ENCODE assay signal across 1 cellular context in genomic region chr21:39183272-39184049, GRCh38.
TF ChIP-seq lines count a peak whose summit lies in the region.

A gene with protein sequence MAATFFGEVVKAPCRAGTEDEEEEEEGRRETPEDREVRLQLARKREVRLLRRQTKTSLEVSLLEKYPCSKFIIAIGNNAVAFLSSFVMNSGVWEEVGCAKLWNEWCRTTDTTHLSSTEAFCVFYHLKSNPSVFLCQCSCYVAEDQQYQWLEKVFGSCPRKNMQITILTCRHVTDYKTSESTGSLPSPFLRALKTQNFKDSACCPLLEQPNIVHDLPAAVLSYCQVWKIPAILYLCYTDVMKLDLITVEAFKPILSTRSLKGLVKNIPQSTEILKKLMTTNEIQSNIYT (minus strand): TSS chr21:39183451. CDS start chr21:39183385, 66 bp downstream.

TF ChIP-seq in HepG2, 621 proteins besides CTCF, POLR2A, EP300 and RAD21 (continued from another document and continues in another):
- TF ChIP-seq ZNF414 (CRISPR knock-in tag; IDR thresholded peaks at IDR 0.05) (peak; percentile 50; the same call in 1 of the 2 replicates), IRF2 (CRISPR knock-in tag; IDR thresholded peaks at IDR 0.05) (0 out of 2 replicates have a peak, but pooled peaks have one; percentile 10), RFX3 (CRISPR knock-in tag; IDR thresholded peaks at IDR 0.05) (no peak), LCORL (IDR thresholded peaks at IDR 0.05) (no peak), LCORL (CRISPR knock-in tag; IDR thresholded peaks at IDR 0.05) (peak; percentile 77), ZNF101 (CRISPR knock-in tag; IDR thresholded peaks at IDR 0.05; ENCODE audit: borderline replicate concordance, low read depth) (no peak), BRCA1 (CRISPR knock-in tag; IDR thresholded peaks at IDR 0.05) (peak; percentile 66), ZNF704 (CRISPR knock-in tag; IDR thresholded peaks at IDR 0.05; ENCODE audit: borderline replicate concordance) (peak; percentile 38; the same call in 1 of the 2 replicates), SMARCE1 (IDR thresholded peaks at IDR 0.05; ENCODE audit: borderline replicate concordance) (no peak), HNRNPUL1 (IDR thresholded peaks at IDR 0.05; ENCODE audit: low read depth, low read length) (no peak; the same call in none of the 2 replicates), FOXP4 (CRISPR knock-in tag; IDR thresholded peaks at IDR 0.05) (peak; percentile 50; the same call in 1 of the 2 replicates), MEIS1 (CRISPR knock-in tag; IDR thresholded peaks at IDR 0.05; ENCODE audit: borderline replicate concordance) (0 out of 2 replicates have a peak, but pooled peaks have one; percentile 38), ZNF781 (CRISPR knock-in tag; IDR thresholded peaks at IDR 0.05; ENCODE audit: borderline replicate concordance, not compliant biosample characterization) (no peak), ZNF749 (CRISPR knock-in tag; IDR thresholded peaks at IDR 0.05; ENCODE audit: borderline replicate concordance) (peak; percentile 76; the same call in 1 of the 2 replicates), ZSCAN31 (CRISPR knock-in tag; IDR thresholded peaks at IDR 0.05; ENCODE audit: low read depth) (peak; percentile 37), JDP2 (CRISPR knock-in tag; IDR thresholded peaks at IDR 0.05; ENCODE audit: borderline replicate concordance) (no peak), LBX2 (CRISPR knock-in tag; IDR thresholded peaks at IDR 0.05; ENCODE audit: borderline replicate concordance) (peak; percentile 92), ATF3 (CRISPR knock-in tag; IDR thresholded peaks at IDR 0.05) (no peak), MAF1 (CRISPR knock-in tag; IDR thresholded peaks at IDR 0.05; ENCODE audit: borderline replicate concordance) (peak; percentile 45; the same call in 1 of the 2 replicates), YY1 (IDR thresholded peaks at IDR 0.05; ENCODE audit: insufficient read depth, insufficient replicate concordance, low read depth, low read length) (peak; percentile 88), ESRRA (CRISPR knock-in tag; IDR thresholded peaks at IDR 0.05; ENCODE audit: low read depth) (0 out of 2 replicates have a peak, but pooled peaks have one; percentile 50), ZNF687 (CRISPR knock-in tag; IDR thresholded peaks at IDR 0.05) (peak; percentile 95), KAT8 (CRISPR knock-in tag; IDR thresholded peaks at IDR 0.05) (peak; percentile 64), PHF20 (CRISPR knock-in tag; IDR thresholded peaks at IDR 0.05) (0 out of 2 replicates have a peak, but pooled peaks have one; percentile 65), SUZ12 (IDR thresholded peaks at IDR 0.05; ENCODE audit: low read depth, low read length) (no peak), RFXAP (CRISPR knock-in tag; IDR thresholded peaks at IDR 0.05; ENCODE audit: borderline replicate concordance) (peak; percentile 38; the same call in 1 of the 2 replicates), STAT6 (CRISPR knock-in tag; IDR thresholded peaks at IDR 0.05; ENCODE audit: borderline replicate concordance) (no peak), MATR3 (CRISPR knock-in tag; IDR thresholded peaks at IDR 0.05) (no peak), NFIC (IDR thresholded peaks at IDR 0.05; ENCODE audit: low read length) (no peak)
- TF ChIP-seq, protein P1, sequence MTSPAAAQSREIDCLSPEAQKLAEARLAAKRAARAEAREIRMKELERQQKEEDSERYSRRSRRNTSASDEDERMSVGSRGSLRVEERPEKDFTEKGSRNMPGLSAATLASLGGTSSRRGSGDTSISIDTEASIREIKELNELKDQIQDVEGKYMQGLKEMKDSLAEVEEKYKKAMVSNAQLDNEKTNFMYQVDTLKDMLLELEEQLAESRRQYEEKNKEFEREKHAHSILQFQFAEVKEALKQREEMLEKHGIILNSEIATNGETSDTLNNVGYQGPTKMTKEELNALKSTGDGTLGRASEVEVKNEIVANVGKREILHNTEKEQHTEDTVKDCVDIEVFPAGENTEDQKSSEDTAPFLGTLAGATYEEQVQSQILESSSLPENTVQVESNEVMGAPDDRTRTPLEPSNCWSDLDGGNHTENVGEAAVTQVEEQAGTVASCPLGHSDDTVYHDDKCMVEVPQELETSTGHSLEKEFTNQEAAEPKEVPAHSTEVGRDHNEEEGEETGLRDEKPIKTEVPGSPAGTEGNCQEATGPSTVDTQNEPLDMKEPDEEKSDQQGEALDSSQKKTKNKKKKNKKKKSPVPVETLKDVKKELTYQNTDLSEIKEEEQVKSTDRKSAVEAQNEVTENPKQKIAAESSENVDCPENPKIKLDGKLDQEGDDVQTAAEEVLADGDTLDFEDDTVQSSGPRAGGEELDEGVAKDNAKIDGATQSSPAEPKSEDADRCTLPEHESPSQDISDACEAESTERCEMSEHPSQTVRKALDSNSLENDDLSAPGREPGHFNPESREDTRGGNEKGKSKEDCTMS (CRISPR knock-in tag; conservative IDR thresholded peaks at IDR 0.05), result peak; percentile 77; the same call in 1 of the 2 replicates
- TF ChIP-seq, protein P2, sequence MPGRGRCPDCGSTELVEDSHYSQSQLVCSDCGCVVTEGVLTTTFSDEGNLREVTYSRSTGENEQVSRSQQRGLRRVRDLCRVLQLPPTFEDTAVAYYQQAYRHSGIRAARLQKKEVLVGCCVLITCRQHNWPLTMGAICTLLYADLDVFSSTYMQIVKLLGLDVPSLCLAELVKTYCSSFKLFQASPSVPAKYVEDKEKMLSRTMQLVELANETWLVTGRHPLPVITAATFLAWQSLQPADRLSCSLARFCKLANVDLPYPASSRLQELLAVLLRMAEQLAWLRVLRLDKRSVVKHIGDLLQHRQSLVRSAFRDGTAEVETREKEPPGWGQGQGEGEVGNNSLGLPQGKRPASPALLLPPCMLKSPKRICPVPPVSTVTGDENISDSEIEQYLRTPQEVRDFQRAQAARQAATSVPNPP (CRISPR knock-in tag; IDR thresholded peaks at IDR 0.05), result peak; percentile 87
- TF ChIP-seq, protein P3, sequence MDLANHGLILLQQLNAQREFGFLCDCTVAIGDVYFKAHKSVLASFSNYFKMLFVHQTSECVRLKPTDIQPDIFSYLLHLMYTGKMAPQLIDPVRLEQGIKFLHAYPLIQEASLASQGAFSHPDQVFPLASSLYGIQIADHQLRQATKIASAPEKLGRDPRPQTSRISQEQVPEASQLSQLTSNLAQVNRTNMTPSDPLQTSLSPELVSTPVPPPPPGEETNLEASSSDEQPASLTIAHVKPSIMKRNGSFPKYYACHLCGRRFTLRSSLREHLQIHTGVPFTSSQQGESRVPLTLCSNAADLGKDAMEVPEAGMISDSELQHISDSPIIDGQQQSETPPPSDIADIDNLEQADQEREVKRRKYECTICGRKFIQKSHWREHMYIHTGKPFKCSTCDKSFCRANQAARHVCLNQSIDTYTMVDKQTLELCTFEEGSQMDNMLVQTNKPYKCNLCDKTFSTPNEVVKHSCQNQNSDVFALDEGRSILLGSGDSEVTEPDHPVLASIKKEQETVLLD (CRISPR knock-in tag; IDR thresholded peaks at IDR 0.05; ENCODE audit: low read depth), result peak; percentile 57
- TF ChIP-seq, protein P4, sequence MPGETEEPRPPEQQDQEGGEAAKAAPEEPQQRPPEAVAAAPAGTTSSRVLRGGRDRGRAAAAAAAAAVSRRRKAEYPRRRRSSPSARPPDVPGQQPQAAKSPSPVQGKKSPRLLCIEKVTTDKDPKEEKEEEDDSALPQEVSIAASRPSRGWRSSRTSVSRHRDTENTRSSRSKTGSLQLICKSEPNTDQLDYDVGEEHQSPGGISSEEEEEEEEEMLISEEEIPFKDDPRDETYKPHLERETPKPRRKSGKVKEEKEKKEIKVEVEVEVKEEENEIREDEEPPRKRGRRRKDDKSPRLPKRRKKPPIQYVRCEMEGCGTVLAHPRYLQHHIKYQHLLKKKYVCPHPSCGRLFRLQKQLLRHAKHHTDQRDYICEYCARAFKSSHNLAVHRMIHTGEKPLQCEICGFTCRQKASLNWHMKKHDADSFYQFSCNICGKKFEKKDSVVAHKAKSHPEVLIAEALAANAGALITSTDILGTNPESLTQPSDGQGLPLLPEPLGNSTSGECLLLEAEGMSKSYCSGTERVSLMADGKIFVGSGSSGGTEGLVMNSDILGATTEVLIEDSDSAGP (CRISPR knock-in tag; IDR thresholded peaks at IDR 0.05; ENCODE audit: borderline replicate concordance), result peak; percentile 89
- TF ChIP-seq, protein P5, sequence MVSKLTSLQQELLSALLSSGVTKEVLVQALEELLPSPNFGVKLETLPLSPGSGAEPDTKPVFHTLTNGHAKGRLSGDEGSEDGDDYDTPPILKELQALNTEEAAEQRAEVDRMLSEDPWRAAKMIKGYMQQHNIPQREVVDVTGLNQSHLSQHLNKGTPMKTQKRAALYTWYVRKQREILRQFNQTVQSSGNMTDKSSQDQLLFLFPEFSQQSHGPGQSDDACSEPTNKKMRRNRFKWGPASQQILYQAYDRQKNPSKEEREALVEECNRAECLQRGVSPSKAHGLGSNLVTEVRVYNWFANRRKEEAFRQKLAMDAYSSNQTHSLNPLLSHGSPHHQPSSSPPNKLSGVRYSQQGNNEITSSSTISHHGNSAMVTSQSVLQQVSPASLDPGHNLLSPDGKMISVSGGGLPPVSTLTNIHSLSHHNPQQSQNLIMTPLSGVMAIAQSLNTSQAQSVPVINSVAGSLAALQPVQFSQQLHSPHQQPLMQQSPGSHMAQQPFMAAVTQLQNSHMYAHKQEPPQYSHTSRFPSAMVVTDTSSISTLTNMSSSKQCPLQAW (CRISPR knock-in tag; IDR thresholded peaks at IDR 0.05), result peak; percentile 58
